ENCODE assay signal across 9 cellular contexts in the genomic region with DNA sequence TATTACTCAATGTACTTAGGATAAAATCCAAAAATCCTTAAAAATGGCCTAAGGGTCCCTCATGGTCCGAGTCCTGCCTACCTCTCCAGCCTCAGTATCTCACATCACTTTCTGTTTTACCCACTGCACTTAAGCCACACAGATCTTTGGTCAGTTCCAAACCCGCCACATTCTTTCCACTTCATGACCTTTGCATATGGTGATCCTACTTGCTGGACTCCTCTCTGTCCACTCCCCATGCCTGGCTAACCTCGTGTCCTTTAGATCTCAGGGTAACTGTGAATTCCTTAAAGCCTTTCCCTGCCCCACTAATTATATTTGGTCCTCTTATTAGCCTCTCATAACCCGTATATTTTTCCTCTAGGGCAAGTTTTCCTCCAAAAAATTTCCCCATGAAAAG. TPM values are rescaled to one million over a fixed set of nuclear protein-coding genes. Genes with fewer than 3 reads are reported as not detected.
DNase-seq lines count a peak whose midpoint lies in the region; ATAC-seq, FAIRE-seq and TF ChIP-seq lines count a peak whose summit lies in the region.
"Had no signal": no experiment of that assay in that cellular context is flagged by ENCODE, and none has a peak within 500 bp of the region (broad histone marks: within the 10 kb centered on the region; RNA-seq: fewer than 3 reads in every experiment).

No MANE protein-coding gene starts in this region.

- H3K27me3 ChIP-seq in HAP-1 (ENCODE audit: low read depth) (no peaks in the 10 kb centered on the region), adipocyte (replicated peaks; ENCODE audit: control insufficient read depth, insufficient read depth, low read length) (no peaks in the 10 kb centered on the region)

- no peak for TF ChIP-seq CTCF in A549 (IDR thresholded peaks at IDR 0.05)

- POLR2A ChIA-PET in A549 (lab: Yijun Ruan, JAX), result interaction anchor here (0.6 kb wide), 2 partner anchors 24 to 1004 kb away, joined by 5 to 6 read pairs; no protein-coding TSS in a partner anchor

- WGBS in A549 (ENCODE audit: missing lambda C conversion rate), result 67% methylated on average over 4 of the region's 4 CpGs
- 85 to 89% methylated on average over 4 of the region's 4 CpGs for WGBS in mesodermal cell (ENCODE audit: insufficient coverage in 2 of 2), 2 experiments

- H3K36me3 ChIP-seq in HAP-1 (replicated peaks) (peaks cover 44% of the 10 kb centered on the region), adipocyte (ENCODE audit: control insufficient read depth, insufficient read depth, low read length, severe bottlenecking) (peaks cover 14% of the 10 kb centered on the region), mesodermal cell (ENCODE audit: control insufficient read depth, insufficient read depth, low read length) (peaks cover 49% of the 10 kb centered on the region)

- DNase-seq in A549 (ENCODE audit: low read depth in 1 of 2, low spot score in 1 of 2) (no peak), HAP-1 (ENCODE audit: low spot score in 2 of 2) (no peak), adipocyte (ENCODE audit: low read depth) (no peak), NCI-H526 treated with DMSO at 0.1 percent for 48 hours (lab: John Stamatoyannopoulos, UW) (no peak)

- in situ Hi-C loops in HAP-1 (cut with MboI; ENCODE audit: low sequenced_read_pairs), result no loop called here

- H3K4me2 ChIP-seq in A549, result peak overlapping the region; percentile 97

- TF ChIP-seq RAD21 in A549 (conservative IDR thresholded peaks at IDR 0.05 in 1 of 2, IDR thresholded peaks at IDR 0.05 in 1 of 2), result no peak

- TF ChIP-seq EP300 in A549 (IDR thresholded peaks at IDR 0.05), result no peak

- ATAC-seq in A549, result no peak
- ATAC-seq in GM21381 (IDR thresholded peaks at IDR 0.05; ENCODE audit: unreplicated experiment), result no peak
- no peak for ATAC-seq in HG03565 (IDR thresholded peaks at IDR 0.05; ENCODE audit: unreplicated experiment)
- no peak for ATAC-seq in GM21619 (IDR thresholded peaks at IDR 0.05; ENCODE audit: unreplicated experiment)

- no peak for FAIRE-seq in A549 (lab: Jason Lieb, UNC)
- FAIRE-seq: G401.6 had no signal

- TF ChIP-seq POLR2A in A549 (IDR thresholded peaks at IDR 0.05; ENCODE audit: low read length), result no peak

- no peak overlapping the region for H3K9ac ChIP-seq in adipocyte (ENCODE audit: low read length)

- H3K4me3 ChIP-seq in A549 (peak overlapping the region; percentile 99), HAP-1 (peak overlapping the region; percentile 69), adipocyte (ENCODE audit: low read length) (peak overlapping the region; percentile 99), mesodermal cell (ENCODE audit: extremely low read depth, insufficient read depth, low read length, poor library complexity, severe bottlenecking) (peak overlapping the region; percentile 70)

- H3K9me3 ChIP-seq in A549, result no peaks in the 10 kb centered on the region
- H3K9me3 ChIP-seq in HAP-1, result no peaks in the 10 kb centered on the region
- H3K9me3 ChIP-seq in adipocyte (ENCODE audit: control insufficient read depth, low read length), result no peaks in the 10 kb centered on the region
- no peaks in the 10 kb centered on the region for H3K9me3 ChIP-seq in mesodermal cell (ENCODE audit: control insufficient read depth, low read length)

- peaks cover 21% of the 10 kb centered on the region for H3K4me1 ChIP-seq in A549
- H3K4me1 ChIP-seq in HAP-1, result peaks cover 12% of the 10 kb centered on the region
- H3K4me1 ChIP-seq in adipocyte (ENCODE audit: control insufficient read depth, insufficient read depth, low read length), result peaks cover 12% of the 10 kb centered on the region
- peaks cover 8% of the 10 kb centered on the region for H3K4me1 ChIP-seq in mesodermal cell (ENCODE audit: control insufficient read depth, insufficient read depth, low read length, poor library complexity, severe bottlenecking)

- CTCF ChIA-PET in A549 (lab: Yijun Ruan, JAX), result interaction anchor here (0.9 kb wide), 1 partner anchor 9 kb away, joined by 3 read pairs; no protein-coding TSS in a partner anchor

- peak overlapping the region; percentile 95 to 97; a peak in 5 of 6 replicates for H3K27ac ChIP-seq in A549
- no peak overlapping the region for H3K27ac ChIP-seq in mesodermal cell (ENCODE audit: low read depth, low read length, severe bottlenecking)

TF ChIP-seq in A549, 52 proteins besides CTCF, POLR2A, EP300 and RAD21:
- TF ChIP-seq BHLHE40 (IDR thresholded peaks at IDR 0.05; ENCODE audit: low read depth, low read length) (no peak), GATA3 (IDR thresholded peaks at IDR 0.05; ENCODE audit: borderline replicate concordance) (no peak), KDM5A (IDR thresholded peaks at IDR 0.05) (no peak), CBX2 (IDR thresholded peaks at IDR 0.05; ENCODE audit: borderline replicate concordance, low read depth) (no peak), HOXB13 (CRISPR knock-in tag; IDR thresholded peaks at IDR 0.05; ENCODE audit: low read depth) (no peak), CBX8 (IDR thresholded peaks at IDR 0.05) (no peak), MAZ (IDR thresholded peaks at IDR 0.05; ENCODE audit: borderline replicate concordance, low read depth, low read length) (no peak), ZC3H11A (IDR thresholded peaks at IDR 0.05) (no peak), NR3C1 (IDR thresholded peaks at IDR 0.05) (no peak), CEBPB (IDR thresholded peaks at IDR 0.05) (no peak), ZFP36 (IDR thresholded peaks at IDR 0.05; ENCODE audit: borderline replicate concordance, partially characterized antibody) (no peak), CHD2 (IDR thresholded peaks at IDR 0.05; ENCODE audit: low read length, partially characterized antibody) (no peak), HDAC2 (IDR thresholded peaks at IDR 0.05) (no peak)

RNA-seq across cellular contexts. Expression of a gene that starts 1.2 kb away (rescaled TPM):
- polyA plus RNA-seq in A549 (2011; rRNA removed), result 70.4 and 77.2 TPM in 2 replicates
- 18.4 and 21.3 TPM in 2 replicates for polyA plus RNA-seq in A549 (2012; cell fraction: cytosol; rRNA removed)
- polyA plus RNA-seq in A549 (2012; cell fraction: nucleus; rRNA removed), result 20.4 and 30.6 TPM in 2 replicates
- polyA plus RNA-seq in A549 (2017; fragmentation: RNase III; extraction: RNeasy Plus Mini Kit Qiagen cat#74134 plus additional on column Dnase treatment), result 34.9 to 39.3 TPM (median 36.2 TPM) in 3 replicates
- polyA minus RNA-seq in A549 (2011; rRNA and poly(A)+ RNA removed), result 75.4 and 78.0 TPM in 2 replicates
- polyA plus RNA-seq in mesodermal cell (2013, experiment 1 of 2), result 45.3 TPM
- 40.5 TPM for polyA plus RNA-seq in mesodermal cell (2013, experiment 2 of 2)
